ENCODE assay signal across 4 cellular contexts in the genomic region with DNA sequence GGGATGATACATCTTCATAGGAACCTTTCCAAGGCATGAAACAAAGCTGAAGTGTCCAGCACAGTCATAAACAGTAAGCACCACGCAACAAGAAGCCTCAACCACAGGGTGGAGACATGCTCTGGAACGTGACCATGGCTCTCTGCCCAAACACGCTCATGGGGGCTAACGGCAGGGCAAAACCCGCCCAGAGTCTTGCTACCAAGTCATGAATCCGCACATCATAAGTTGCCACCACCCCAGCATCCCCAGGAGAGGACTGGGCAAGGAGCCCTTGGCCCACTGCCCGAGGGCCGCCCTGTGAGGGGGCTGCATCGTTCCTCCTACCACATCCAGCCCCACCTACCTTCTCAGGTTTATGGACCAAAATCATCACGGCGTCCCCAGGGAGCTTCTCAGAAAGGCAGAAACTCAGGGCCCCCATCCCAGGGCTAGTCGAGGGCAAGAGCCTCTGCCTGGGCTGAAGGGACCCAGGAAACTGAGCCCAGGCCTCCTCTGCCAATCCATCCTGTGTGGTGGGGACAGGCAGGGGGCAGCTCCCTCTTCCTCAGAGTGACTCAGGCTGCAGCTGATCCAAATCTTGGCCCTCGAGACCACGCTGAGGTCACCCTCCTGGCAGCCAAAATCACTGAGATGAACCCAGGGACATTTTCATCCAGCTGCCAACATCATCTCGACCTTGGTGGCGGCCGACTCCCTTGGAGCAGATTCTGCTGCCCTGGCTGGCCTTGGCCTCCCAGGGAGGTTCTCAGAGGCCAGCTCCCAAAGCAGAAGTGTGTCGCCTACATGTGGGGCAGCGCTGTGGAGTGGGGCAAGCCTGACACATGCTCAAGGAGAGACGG.
TF ChIP-seq lines count a peak whose summit lies in the region.

No MANE protein-coding gene starts in this region.

TF ChIP-seq in SK-N-SH, 30 proteins besides CTCF, POLR2A, EP300 and RAD21 (continues in another document):
- TF ChIP-seq MXI1 (IDR thresholded peaks at IDR 0.05; ENCODE audit: low read depth, low read length), result no peak
- TF ChIP-seq NRF1 (IDR thresholded peaks at IDR 0.05; ENCODE audit: low read depth, low read length), result no peak
- TF ChIP-seq, protein P1, sequence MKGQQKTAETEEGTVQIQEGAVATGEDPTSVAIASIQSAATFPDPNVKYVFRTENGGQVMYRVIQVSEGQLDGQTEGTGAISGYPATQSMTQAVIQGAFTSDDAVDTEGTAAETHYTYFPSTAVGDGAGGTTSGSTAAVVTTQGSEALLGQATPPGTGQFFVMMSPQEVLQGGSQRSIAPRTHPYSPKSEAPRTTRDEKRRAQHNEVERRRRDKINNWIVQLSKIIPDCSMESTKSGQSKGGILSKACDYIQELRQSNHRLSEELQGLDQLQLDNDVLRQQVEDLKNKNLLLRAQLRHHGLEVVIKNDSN (IDR thresholded peaks at IDR 0.05; ENCODE audit: borderline replicate concordance, low read depth), result no peak
- no peak for TF ChIP-seq FOXM1 (IDR thresholded peaks at IDR 0.05; ENCODE audit: low read depth)
- TF ChIP-seq GABPA (IDR thresholded peaks at IDR 0.05; ENCODE audit: low read depth), result no peak
- TF ChIP-seq, protein P2, sequence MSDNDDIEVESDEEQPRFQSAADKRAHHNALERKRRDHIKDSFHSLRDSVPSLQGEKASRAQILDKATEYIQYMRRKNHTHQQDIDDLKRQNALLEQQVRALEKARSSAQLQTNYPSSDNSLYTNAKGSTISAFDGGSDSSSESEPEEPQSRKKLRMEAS (IDR thresholded peaks at IDR 0.05; ENCODE audit: low read depth), result no peak
- no peak for TF ChIP-seq EZH2phosphoT487 (IDR thresholded peaks at IDR 0.05; ENCODE audit: borderline replicate concordance, low read depth)
- TF ChIP-seq, protein P3, sequence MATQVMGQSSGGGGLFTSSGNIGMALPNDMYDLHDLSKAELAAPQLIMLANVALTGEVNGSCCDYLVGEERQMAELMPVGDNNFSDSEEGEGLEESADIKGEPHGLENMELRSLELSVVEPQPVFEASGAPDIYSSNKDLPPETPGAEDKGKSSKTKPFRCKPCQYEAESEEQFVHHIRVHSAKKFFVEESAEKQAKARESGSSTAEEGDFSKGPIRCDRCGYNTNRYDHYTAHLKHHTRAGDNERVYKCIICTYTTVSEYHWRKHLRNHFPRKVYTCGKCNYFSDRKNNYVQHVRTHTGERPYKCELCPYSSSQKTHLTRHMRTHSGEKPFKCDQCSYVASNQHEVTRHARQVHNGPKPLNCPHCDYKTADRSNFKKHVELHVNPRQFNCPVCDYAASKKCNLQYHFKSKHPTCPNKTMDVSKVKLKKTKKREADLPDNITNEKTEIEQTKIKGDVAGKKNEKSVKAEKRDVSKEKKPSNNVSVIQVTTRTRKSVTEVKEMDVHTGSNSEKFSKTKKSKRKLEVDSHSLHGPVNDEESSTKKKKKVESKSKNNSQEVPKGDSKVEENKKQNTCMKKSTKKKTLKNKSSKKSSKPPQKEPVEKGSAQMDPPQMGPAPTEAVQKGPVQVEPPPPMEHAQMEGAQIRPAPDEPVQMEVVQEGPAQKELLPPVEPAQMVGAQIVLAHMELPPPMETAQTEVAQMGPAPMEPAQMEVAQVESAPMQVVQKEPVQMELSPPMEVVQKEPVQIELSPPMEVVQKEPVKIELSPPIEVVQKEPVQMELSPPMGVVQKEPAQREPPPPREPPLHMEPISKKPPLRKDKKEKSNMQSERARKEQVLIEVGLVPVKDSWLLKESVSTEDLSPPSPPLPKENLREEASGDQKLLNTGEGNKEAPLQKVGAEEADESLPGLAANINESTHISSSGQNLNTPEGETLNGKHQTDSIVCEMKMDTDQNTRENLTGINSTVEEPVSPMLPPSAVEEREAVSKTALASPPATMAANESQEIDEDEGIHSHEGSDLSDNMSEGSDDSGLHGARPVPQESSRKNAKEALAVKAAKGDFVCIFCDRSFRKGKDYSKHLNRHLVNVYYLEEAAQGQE (IDR thresholded peaks at IDR 0.05; ENCODE audit: low read depth, low read length), result no peak
- TF ChIP-seq CHD2 (IDR thresholded peaks at IDR 0.05; ENCODE audit: low read length, partially characterized antibody), result no peak

TF ChIP-seq in SK-N-SH treated with all-trans-retinoic acid at 6 μM for 48 hours, 23 proteins besides CTCF, POLR2A, EP300 and RAD21 (continued from another document and continues in another):
- no peak for TF ChIP-seq ESRRG (CRISPR knock-in tag; IDR thresholded peaks at IDR 0.05)
- TF ChIP-seq ZNF565 (CRISPR knock-in tag; conservative IDR thresholded peaks at IDR 0.05; ENCODE audit: low read depth), result no peak
- TF ChIP-seq TOX (CRISPR knock-in tag; IDR thresholded peaks at IDR 0.05; ENCODE audit: borderline replicate concordance), result no peak
- no peak for TF ChIP-seq ZNF70 (CRISPR knock-in tag; IDR thresholded peaks at IDR 0.05)
- TF ChIP-seq CREB5 (CRISPR knock-in tag; IDR thresholded peaks at IDR 0.05; ENCODE audit: low read depth), result no peak
- TF ChIP-seq BACH2 (CRISPR knock-in tag; IDR thresholded peaks at IDR 0.05; ENCODE audit: borderline replicate concordance), result no peak
- TF ChIP-seq CSDC2 (CRISPR knock-in tag; IDR thresholded peaks at IDR 0.05), result no peak
- TF ChIP-seq, protein P4, sequence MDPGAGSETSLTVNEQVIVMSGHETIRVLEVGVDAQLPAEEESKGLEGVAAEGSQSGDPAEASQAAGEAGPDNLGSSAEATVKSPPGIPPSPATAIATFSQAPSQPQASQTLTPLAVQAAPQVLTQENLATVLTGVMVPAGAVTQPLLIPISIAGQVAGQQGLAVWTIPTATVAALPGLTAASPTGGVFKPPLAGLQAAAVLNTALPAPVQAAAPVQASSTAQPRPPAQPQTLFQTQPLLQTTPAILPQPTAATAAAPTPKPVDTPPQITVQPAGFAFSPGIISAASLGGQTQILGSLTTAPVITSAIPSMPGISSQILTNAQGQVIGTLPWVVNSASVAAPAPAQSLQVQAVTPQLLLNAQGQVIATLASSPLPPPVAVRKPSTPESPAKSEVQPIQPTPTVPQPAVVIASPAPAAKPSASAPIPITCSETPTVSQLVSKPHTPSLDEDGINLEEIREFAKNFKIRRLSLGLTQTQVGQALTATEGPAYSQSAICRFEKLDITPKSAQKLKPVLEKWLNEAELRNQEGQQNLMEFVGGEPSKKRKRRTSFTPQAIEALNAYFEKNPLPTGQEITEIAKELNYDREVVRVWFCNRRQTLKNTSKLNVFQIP (CRISPR knock-in tag; IDR thresholded peaks at IDR 0.05; ENCODE audit: borderline replicate concordance, low read depth), result no peak
- no peak for TF ChIP-seq ZFP30 (CRISPR knock-in tag; IDR thresholded peaks at IDR 0.05)
- TF ChIP-seq ARNTL (CRISPR knock-in tag; IDR thresholded peaks at IDR 0.05; ENCODE audit: borderline replicate concordance, low read depth), result no peak
- no peak for TF ChIP-seq ZC3H10 (CRISPR knock-in tag; IDR thresholded peaks at IDR 0.05)

TF ChIP-seq in K562, 482 proteins besides CTCF, POLR2A, EP300 and RAD21 (continued from another document and continues in another):
- TF ChIP-seq MTA1 (IDR thresholded peaks at IDR 0.05; ENCODE audit: borderline replicate concordance), result no peak
- peak in 1 of 3 experiments; percentile 73; a peak in 2 of 6 replicates for TF ChIP-seq ZBTB11 (CRISPR knock-in tag; IDR thresholded peaks at IDR 0.05)
- no peak for TF ChIP-seq GTF2E2 (tag; IDR thresholded peaks at IDR 0.05)
- no peak for TF ChIP-seq PHF20 (IDR thresholded peaks at IDR 0.05; ENCODE audit: partially characterized antibody)
- TF ChIP-seq COPS2 (conservative IDR thresholded peaks at IDR 0.05), result no peak
- TF ChIP-seq BHLHE40 (IDR thresholded peaks at IDR 0.05; ENCODE audit: low read length), result peak; percentile 80
- TF ChIP-seq UBTF (IDR thresholded peaks at IDR 0.05; ENCODE audit: borderline replicate concordance in 1 of 2, low read depth in 2 of 2, low read length in 2 of 2), result no peak
- TF ChIP-seq CC2D1A (IDR thresholded peaks at IDR 0.05), result no peak
- no peak for TF ChIP-seq SMARCA5 (IDR thresholded peaks at IDR 0.05)

TF ChIP-seq in GM12891, 5 proteins besides CTCF, POLR2A, EP300 and RAD21:
- TF ChIP-seq PAX5 (IDR thresholded peaks at IDR 0.05; ENCODE audit: insufficient read depth, low read length, severe bottlenecking), result no peak
- no peak for TF ChIP-seq POLR2AphosphoS5 (IDR thresholded peaks at IDR 0.05; ENCODE audit: low read depth, low read length)
- no peak for TF ChIP-seq TAF1 (IDR thresholded peaks at IDR 0.05; ENCODE audit: low read depth, low read length)
TF ChIP-seq in GM12891: peak in this region for 0.
